8 cellular contexts compared by ENCODE assay signal in genomic region chr11:16738198-16738948, GRCh38. TPM values are rescaled to one million over a fixed set of nuclear protein-coding genes. Genes with fewer than 3 reads are reported as not detected.
DNase-seq lines count a peak whose midpoint lies in the region; ATAC-seq and TF ChIP-seq lines count a peak whose summit lies in the region.

Gene C11orf58 (plus strand): TSS chr11:16738647. CDS start chr11:16738779, 132 bp downstream.

- peak within 1 kb of the TSS; percentile 87 for H3K4me2 ChIP-seq in PC-9

- BruUV-seq in PC-9 (replicated peaks; lab: Mats Ljungman, UMichigan) = no TSS peak

- 0 out of 2 replicates have a peak, but pooled peaks cover 3% of the 10 kb centered on the region for H3K36me3 ChIP-seq in PC-9 (ENCODE audit: low read depth)

- H3K9me2 ChIP-seq in PC-9 (ENCODE audit: insufficient read depth) = no peaks in the 10 kb centered on the region

- CTCF ChIA-PET in PC-9 (lab: Charles Lee) = no interaction called here

- no peaks in the 10 kb centered on the region for H3K27me3 ChIP-seq in PC-9 (ENCODE audit: insufficient read depth, low read depth)

- TF ChIP-seq CTCF in PC-9 (conservative IDR thresholded peaks at IDR 0.05) (no peak), epithelial cell of proximal tubule (conservative IDR thresholded peaks at IDR 0.05; ENCODE audit: low read depth, low read length) (no peak)

- peak within 1 kb of the TSS; percentile 63 for H3K27ac ChIP-seq in PC-9

- DNase-seq in DMS153 (lab: John Stamatoyannopoulos, UW) = peak; percentile 97
- peak; percentile 96 for DNase-seq in Jurkat, Clone E6-1 (ENCODE audit: low read depth, low spot score)
- peak; percentile 89 to 90 for DNase-seq in PC-9
- DNase-seq in activated T-cell treated with anti-CD3 and anti-CD28 coated beads, Interleukin-2, amount 50 U/mL, for 1 hour = peak; percentile 93
- DNase-seq in epithelial cell of proximal tubule (ENCODE audit: low read depth) = peak; percentile 76
- peak; percentile 97 for DNase-seq in mucosa of gallbladder (ENCODE audit: low spot score)
- peak; percentile 86 to 89 for DNase-seq in stimulated activated CD8-positive, alpha-beta memory T cell treated with anti-CD3 and anti-CD28 coated beads, Interleukin-4, amount 100 ng/mL, for 4 hours (ENCODE audit: low read depth in 2 of 2, low spot score in 1 of 2)

- no peaks in the 10 kb centered on the region for H3K9me3 ChIP-seq in PC-9 (ENCODE audit: insufficient read depth, low read depth)

- H3K4me1 ChIP-seq in PC-9 (replicated peaks; ENCODE audit: insufficient read depth) = 0 out of 2 replicates have a peak, but pooled peaks cover 8% of the 10 kb centered on the region

- POLR2A ChIA-PET in PC-9 (lab: Charles Lee; ENCODE audit: unreplicated experiment) = interaction anchor here (0.6 kb wide), 3 partner anchors 68 to 1083 kb away, joined by 3 to 4 read pairs (median 3); partner anchors contain the start of gene RPS13

- H2AFZ ChIP-seq in PC-9 = peak within 1 kb of the TSS; percentile 84

- peak; percentile 97 for ATAC-seq in GM21619 (IDR thresholded peaks at IDR 0.05; ENCODE audit: unreplicated experiment)

- H3K4me3 ChIP-seq in Jurkat, Clone E6-1 (ENCODE audit: low read length) = peak within 1 kb of the TSS; percentile 61
- peak within 1 kb of the TSS; percentile 71 for H3K4me3 ChIP-seq in PC-9
- H3K4me3 ChIP-seq in epithelial cell of proximal tubule (ENCODE audit: low read depth, low read length) = peak within 1 kb of the TSS; percentile 80

- H3K79me2 ChIP-seq in PC-9 (ENCODE audit: low read depth) = peaks cover 49% of the 10 kb centered on the region

- intact Hi-C loops in PC-9 (cut with micrococcal nuclease; ENCODE audit: unreplicated experiment) = loop anchor here (2.0 kb wide), 1 partner anchor 106 kb away; no protein-coding TSS in a partner anchor

- H3F3A ChIP-seq in PC-9 (ENCODE audit: insufficient read depth, low read depth) = no peaks in the 10 kb centered on the region

- H4K20me1 ChIP-seq in PC-9 (ENCODE audit: insufficient read depth) = no peaks in the 10 kb centered on the region

RNA-seq across cellular contexts. Expression of gene C11orf58, which starts in this region (rescaled TPM):
- polyA plus RNA-seq in Jurkat, Clone E6-1 (2012; ENCODE audit: insufficient read depth, insufficient read length) = 369 TPM
- total RNA-seq in PC-9 (2021) (82.3 and 84.1 TPM in 2 replicates), epithelial cell of proximal tubule (153 and 166 TPM in 2 replicates), mucosa of gallbladder (109 TPM)

Comparison
In these comparisons a context has a peak if more than half of its experiments do, and no peak if none do; other contexts are left out.
1. Peak in every context shown above with its lines: DNase-seq, ATAC-seq, H3K4me3 ChIP-seq and H3K27ac ChIP-seq.